9 cellular contexts compared by ENCODE assay signal in genomic region chr9:73152445-73152844, GRCh38.
DNase-seq lines count a peak whose midpoint lies in the region; ATAC-seq and TF ChIP-seq lines count a peak whose summit lies in the region.
"Had no signal": no experiment of that assay in that cellular context is flagged by ENCODE, and none has a peak within 500 bp of the region (broad histone marks: within the 10 kb centered on the region; RNA-seq: fewer than 3 reads in every experiment).

No MANE protein-coding gene starts in this region.

- DNase-seq in ACHN (peak; percentile 46), LoVo (ENCODE audit: low spot score) (peak; percentile 50), choroid plexus epithelial cell (ENCODE audit: low read depth) (peak; percentile 44), islet precursor cell (no peak), NCI-H446 treated with DMSO at 0.1 percent for 48 hours (lab: John Stamatoyannopoulos, UW) (no peak)
- no peak for DNase-seq in activated CD4-positive, alpha-beta T cell treated with anti-CD3 and anti-CD28 coated beads for 1 hour
- DNase-seq: NCI-H524 had no signal

- peak overlapping the region; percentile 64 for H3K4me3 ChIP-seq in choroid plexus epithelial cell (ENCODE audit: low read depth, low read length)
- H3K4me3 ChIP-seq in mucosa of rectum (ENCODE audit: low read length in 2 of 2) = peak overlapping the region; percentile 53 to 74

- no peaks in the 10 kb centered on the region for H3K36me3 ChIP-seq in mucosa of rectum (ENCODE audit: control insufficient read depth in 2 of 2, insufficient read depth in 2 of 2, low read length in 2 of 2)

- in situ Hi-C loops in ACHN (cut with HindIII; ENCODE audit: low pct_ligation_motif_present, low pct_unique_long_range_greater_than_20kb, low sequenced_read_pairs) = no loop called here

- no peak for TF ChIP-seq CTCF in choroid plexus epithelial cell (conservative IDR thresholded peaks at IDR 0.05; ENCODE audit: low read depth, low read length)

- H3K4me1 ChIP-seq in mucosa of rectum (ENCODE audit: control insufficient read depth in 2 of 2, insufficient read depth in 2 of 2, low read length in 2 of 2) = peaks cover 4 to 7% of the 10 kb centered on the region in 2 donors

- H3K27ac ChIP-seq in mucosa of rectum (ENCODE audit: low read depth in 2 of 2, low read length in 2 of 2) = peak overlapping the region; percentile 46 to 69

- no peak for ATAC-seq in GM21737 (IDR thresholded peaks at IDR 0.05; ENCODE audit: unreplicated experiment)

- peak overlapping the region; percentile 49 to 50 for H3K9ac ChIP-seq in mucosa of rectum (ENCODE audit: low read depth in 1 of 2, low read length in 2 of 2)

- no peaks in the 10 kb centered on the region for H3K27me3 ChIP-seq in mucosa of rectum (ENCODE audit: control insufficient read depth in 2 of 2, insufficient read depth in 2 of 2, low read length in 2 of 2)

- H3K9me3 ChIP-seq in mucosa of rectum (ENCODE audit: control insufficient read depth in 2 of 2, low read length in 2 of 2) = no peaks in the 10 kb centered on the region

Comparison
In these comparisons a context has a peak if more than half of its experiments do, and no peak if none do; other contexts are left out.
1. DNase-seq: peak in ACHN (single experiment), LoVo (single experiment) and choroid plexus epithelial cell (single experiment); none in islet precursor cell (single experiment), activated CD4-positive, alpha-beta T cell treated with anti-CD3 and anti-CD28 coated beads for 1 hour (single experiment) and NCI-H446 treated with DMSO at 0.1 percent for 48 hours (single experiment).